ENCODE assay signal across 1 cellular context in the genomic region with DNA sequence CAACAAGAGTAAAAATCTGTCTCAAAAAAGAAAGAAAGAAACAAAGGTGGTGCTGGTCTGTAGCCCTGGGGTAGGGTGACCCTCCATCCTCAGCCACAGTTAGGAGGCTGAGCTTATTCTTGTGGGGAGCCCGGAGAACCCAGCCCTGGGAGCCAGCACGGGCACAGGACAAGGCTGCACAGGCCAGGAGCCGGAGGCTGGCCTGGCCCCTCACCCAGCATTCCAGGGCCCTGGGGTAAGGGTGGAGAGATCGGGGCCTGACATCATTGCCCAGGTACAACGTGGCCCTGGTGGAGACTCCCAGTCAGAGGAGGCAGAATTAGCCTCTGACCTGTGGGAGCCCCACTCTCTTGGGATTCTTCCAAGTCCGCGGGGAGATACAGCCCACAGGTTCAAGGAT.
TF ChIP-seq lines count a peak whose summit lies in the region.

No MANE protein-coding gene starts in this region.

TF ChIP-seq in H1, 55 proteins besides CTCF, POLR2A, EP300 and RAD21:
- TF ChIP-seq KDM1A (IDR thresholded peaks at IDR 0.05; ENCODE audit: borderline replicate concordance, low read length) (no peak), RNF2 (IDR thresholded peaks at IDR 0.05; ENCODE audit: borderline replicate concordance, low read depth, low read length, missing control alignments, poor library complexity, severe bottlenecking) (no peak), BACH1 (IDR thresholded peaks at IDR 0.05; ENCODE audit: low read length) (no peak)
